ENCODE assay signal across 1 cellular context in genomic region chr2:184646177-184646576, GRCh38.
TF ChIP-seq lines count a peak whose summit lies in the region.

No MANE protein-coding gene starts in this region.

TF ChIP-seq in GM23338, 12 proteins besides CTCF, POLR2A, EP300 and RAD21 (continued from another document):
- TF ChIP-seq ZNF462 (CRISPR knock-in tag; IDR thresholded peaks at IDR 0.05), result no peak
- no peak for TF ChIP-seq CREB1 (CRISPR knock-in tag; IDR thresholded peaks at IDR 0.05; ENCODE audit: low read depth)
- no peak for TF ChIP-seq ZNF114 (CRISPR knock-in tag; IDR thresholded peaks at IDR 0.05)
- no peak for TF ChIP-seq NANOG (IDR thresholded peaks at IDR 0.05; ENCODE audit: borderline replicate concordance)
- TF ChIP-seq ETS1 (IDR thresholded peaks at IDR 0.05), result no peak
- no peak for TF ChIP-seq EZH2phosphoT487 (IDR thresholded peaks at IDR 0.05; ENCODE audit: unreplicated experiment)
TF ChIP-seq in GM23338: peak in this region for 0.
